8 cellular contexts compared by ENCODE assay signal in the genomic region with DNA sequence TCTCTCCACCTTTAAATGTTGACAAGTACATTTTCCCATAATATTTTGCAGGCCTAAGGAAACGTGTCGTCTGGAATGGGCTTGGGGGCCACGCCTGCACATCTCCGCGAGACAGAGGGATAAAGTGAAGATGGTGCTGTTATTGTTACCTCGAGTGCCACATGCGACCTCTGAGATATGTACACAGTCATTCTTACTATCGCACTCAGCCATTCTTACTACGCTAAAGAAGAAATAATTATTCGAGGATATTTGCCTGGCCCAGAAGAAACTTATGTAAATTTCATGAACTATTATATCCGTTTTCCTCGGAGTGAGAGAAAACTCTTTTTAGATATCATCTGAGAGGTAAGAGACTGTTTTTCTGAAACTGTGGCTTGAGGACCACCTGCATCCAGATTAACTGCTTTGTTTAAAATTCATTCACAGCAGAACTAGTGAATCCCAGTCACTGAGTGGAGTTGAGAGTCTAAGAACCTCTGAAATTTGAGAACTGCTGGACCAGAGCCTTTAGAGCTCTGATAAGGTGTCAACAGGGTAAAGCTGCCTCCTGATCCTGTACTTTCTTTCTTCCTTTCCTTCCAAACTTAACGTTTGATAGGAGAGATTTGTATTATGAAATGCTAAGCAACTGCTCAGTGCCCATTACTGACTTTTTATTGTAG. TPM values are rescaled to one million over a fixed set of nuclear protein-coding genes. Genes with fewer than 3 reads are reported as not detected.
DNase-seq lines count a peak whose midpoint lies in the region; ATAC-seq and TF ChIP-seq lines count a peak whose summit lies in the region.

No MANE protein-coding gene starts in this region.

- H3K4me1 ChIP-seq in Caco-2, result no peaks in the 10 kb centered on the region; the same call in 1 of the 2 replicates
- peaks cover 13% of the 10 kb centered on the region for H3K4me1 ChIP-seq in mononuclear cell (ENCODE audit: insufficient read depth, low read length)
- H3K4me1 ChIP-seq in gastroesophageal sphincter, result peaks cover 0 to 15% (median 5%) of the 10 kb centered on the region in 3 donors

- TSS peak; percentile 66 for BruUV-seq in Caco-2 (replicated peaks; lab: Mats Ljungman, UMichigan)

- H3K4me3 ChIP-seq in Caco-2 (ENCODE audit: low read depth, low read length) (peak overlapping the region; percentile 99), HFF-Myc (replicated peaks; ENCODE audit: low read depth, low read length) (peak overlapping the region; percentile 88), mononuclear cell (ENCODE audit: low read length) (peak overlapping the region; percentile 89), gastroesophageal sphincter (peak overlapping the region in 1 of 2 donors; percentile 64)

- no peak for TF ChIP-seq EP300 in gastroesophageal sphincter (IDR thresholded peaks at IDR 0.05)

- CTCF ChIA-PET in Caco-2 (lab: Charles Lee), result interaction anchor here (0.6 kb wide), 1 partner anchor 862 kb away, joined by 3 read pairs; no protein-coding TSS in a partner anchor

- POLR2A ChIA-PET in Caco-2 (lab: Charles Lee), result no interaction called here

- 4 to 7% methylated on average over 13 of the region's 13 CpGs for WGBS in gastroesophageal sphincter (ENCODE audit: low coverage in 1 of 2), 2 donors

- H3K4me3 Mint-ChIP-seq in Caco-2 (ENCODE audit: unreplicated experiment), result peak overlapping the region; percentile 98
- peak overlapping the region; percentile 99 for H3K4me3 Mint-ChIP-seq in activated T-helper 17 cell treated with anti-CD3 and anti-CD28 coated beads, Interleukin-2, amount 50 U/mL, for 72 hours

- no peaks in the 10 kb centered on the region for H3K36me3 ChIP-seq in Caco-2 (ENCODE audit: control insufficient read depth, insufficient read depth, low read length)
- H3K36me3 ChIP-seq in gastroesophageal sphincter, result no peaks in the 10 kb centered on the region

- H3K27ac Mint-ChIP-seq in Caco-2 (ENCODE audit: unreplicated experiment), result peak overlapping the region; percentile 97
- peak overlapping the region; percentile 98 for H3K27ac Mint-ChIP-seq in activated T-helper 17 cell treated with anti-CD3 and anti-CD28 coated beads, Interleukin-2, amount 50 U/mL, for 72 hours

- no peak for TF ChIP-seq POLR2A in gastroesophageal sphincter (IDR thresholded peaks at IDR 0.05)

- no peaks in the 10 kb centered on the region for H3K9me3 Mint-ChIP-seq in Caco-2 (ENCODE audit: unreplicated experiment)
- no peaks in the 10 kb centered on the region for H3K9me3 Mint-ChIP-seq in activated T-helper 17 cell treated with anti-CD3 and anti-CD28 coated beads, Interleukin-2, amount 50 U/mL, for 72 hours

- ATAC-seq in activated T-helper 17 cell treated with anti-CD3 and anti-CD28 coated beads, Interleukin-2, amount 50 U/mL, for 72 hours (replicated peaks), result no peak
- no peak for ATAC-seq in gastroesophageal sphincter
- no peak for ATAC-seq in HG03378 (IDR thresholded peaks at IDR 0.05; ENCODE audit: unreplicated experiment)

- no peak overlapping the region for H3K27ac ChIP-seq in gastroesophageal sphincter

- H3K27me3 ChIP-seq in Caco-2 (replicated peaks; ENCODE audit: control insufficient read depth, insufficient read depth, low read length) (no peaks in the 10 kb centered on the region), mononuclear cell (ENCODE audit: insufficient read depth, low read length) (no peaks in the 10 kb centered on the region), gastroesophageal sphincter (no peaks in the 10 kb centered on the region)

- H3K9me3 ChIP-seq in Caco-2, result no peaks in the 10 kb centered on the region
- no peaks in the 10 kb centered on the region for H3K9me3 ChIP-seq in mononuclear cell (ENCODE audit: low read depth, low read length)
- H3K9me3 ChIP-seq in gastroesophageal sphincter, result no peaks in the 10 kb centered on the region

- no peak for DNase-seq in Caco-2
- no peak for DNase-seq in HFF-Myc (ENCODE audit: extremely low read depth, low read depth)
- no peak for DNase-seq in NCI-H1436 treated with DMSO at 0.1 percent for 48 hours (lab: John Stamatoyannopoulos, UW)
- no peak for DNase-seq in stimulated activated CD4-positive, alpha-beta T cell treated with anti-CD3 and anti-CD28 coated beads, Interleukin-4, amount 100 ng/mL, for 4 hours

- intact Hi-C loops in Caco-2 (cut with micrococcal nuclease; ENCODE audit: unreplicated experiment), result loop anchor here (1.0 to 5.0 kb wide), 3 partner anchors 12 to 332 kb away; a partner anchor contains a TSS

- peaks cover 2% of the 10 kb centered on the region for H3K27me3 Mint-ChIP-seq in Caco-2 (ENCODE audit: insufficient read depth, unreplicated experiment)
- H3K27me3 Mint-ChIP-seq in activated T-helper 17 cell treated with anti-CD3 and anti-CD28 coated beads, Interleukin-2, amount 50 U/mL, for 72 hours, result no peaks in the 10 kb centered on the region

- H3K36me3 Mint-ChIP-seq in Caco-2 (ENCODE audit: insufficient read depth, unreplicated experiment), result peaks cover 25% of the 10 kb centered on the region
- peaks cover 56% of the 10 kb centered on the region for H3K36me3 Mint-ChIP-seq in activated T-helper 17 cell treated with anti-CD3 and anti-CD28 coated beads, Interleukin-2, amount 50 U/mL, for 72 hours (ENCODE audit: low read depth)

- H3K4me1 Mint-ChIP-seq in Caco-2 (ENCODE audit: low read depth, unreplicated experiment), result peaks cover 6% of the 10 kb centered on the region
- peaks cover 4% of the 10 kb centered on the region for H3K4me1 Mint-ChIP-seq in activated T-helper 17 cell treated with anti-CD3 and anti-CD28 coated beads, Interleukin-2, amount 50 U/mL, for 72 hours

- TF ChIP-seq CTCF in Caco-2 (IDR thresholded peaks at IDR 0.05; ENCODE audit: insufficient read depth in 1 of 2, low read depth in 1 of 2, low read length in 1 of 2, severe bottlenecking in 1 of 2, unreplicated experiment in 1 of 2) (no peak), HFF-Myc (IDR thresholded peaks at IDR 0.05; ENCODE audit: low read depth, low read length, missing control alignments) (no peak), gastroesophageal sphincter (IDR thresholded peaks at IDR 0.05) (no peak)

RNA-seq across cellular contexts. Expression of a gene that starts 0.8 kb away (rescaled TPM):
- total RNA-seq in Caco-2 (2022) (18.5 and 19.6 TPM in 2 replicates), mononuclear cell (0.94 TPM), gastroesophageal sphincter (under 1 TPM in 1 of 4 donors, not detected in 3; 0.30 TPM)
- total RNA-seq in activated T-helper 17 cell treated with anti-CD3 and anti-CD28 coated beads, Interleukin-2, amount 50 U/mL, for 72 hours, result 10 to 100 TPM; 32.3 to 50.2 TPM

Comparison
In these comparisons a context has a peak if more than half of its experiments do, and no peak if none do; other contexts are left out.
1. RNA of a gene that starts 0.8 kb away (total RNA-seq): 32.3 to 50.2 TPM in activated T-helper 17 cell treated with anti-CD3 and anti-CD28 coated beads, Interleukin-2, amount 50 U/mL, for 72 hours and 18.5 to 19.6 TPM in Caco-2; 0.94 TPM in mononuclear cell (single experiment) and 0.30 TPM in gastroesophageal sphincter; every median in the first group is over 10 times any median in the second.